20 cellular contexts compared by ENCODE assay signal in genomic region chr3:165532851-165533250, GRCh38.
DNase-seq lines count a peak whose midpoint lies in the region; ATAC-seq and TF ChIP-seq lines count a peak whose summit lies in the region.
"Had no signal": no experiment of that assay in that cellular context is flagged by ENCODE, and none has a peak within 500 bp of the region (broad histone marks: within the 10 kb centered on the region; RNA-seq: fewer than 3 reads in every experiment).

No MANE protein-coding gene starts in this region.

- H3K27me3 Mint-ChIP-seq in GM23338 (ENCODE audit: insufficient read depth, low read depth, poor library complexity) (no peaks in the 10 kb centered on the region), neural progenitor cell (ENCODE audit: insufficient read depth, low read depth) (no peaks in the 10 kb centered on the region)

- H3K27me3 ChIP-seq in GM23338 (ENCODE audit: insufficient read depth) (no peaks in the 10 kb centered on the region), neural progenitor cell (no peaks in the 10 kb centered on the region)
- no peaks in the 10 kb centered on the region for H3K27me3 ChIP-seq in effector memory CD4-positive, alpha-beta T cell (replicated peaks; ENCODE audit: control insufficient read depth, insufficient read depth, low read length, poor library complexity, severe bottlenecking)
- H3K27me3 ChIP-seq: BLaER1 treated with 17β-estradiol and CSF1 and Interleukin-3, amounts not matched to agents 10 nM and 100 nM had no signal

- TF ChIP-seq CTCF in GM23338 (conservative IDR thresholded peaks at IDR 0.05; ENCODE audit: low read depth in 2 of 2) (no peak), epithelial cell of esophagus (IDR thresholded peaks at IDR 0.05; ENCODE audit: insufficient read depth, low read depth, low read length, missing control alignments) (no peak), neural progenitor cell (IDR thresholded peaks at IDR 0.05) (no peak)

- H3K36me3 ChIP-seq in GM23338 (ENCODE audit: insufficient read depth) = no peaks in the 10 kb centered on the region
- no peaks in the 10 kb centered on the region for H3K36me3 ChIP-seq in neural progenitor cell
- no peaks in the 10 kb centered on the region for H3K36me3 ChIP-seq in effector memory CD4-positive, alpha-beta T cell (ENCODE audit: control insufficient read depth, insufficient read depth, low read length)
- H3K36me3 ChIP-seq: BLaER1 treated with 17β-estradiol and CSF1 and Interleukin-3, amounts not matched to agents 10 nM and 100 nM had no signal

- H3K27ac Mint-ChIP-seq in GM23338 (no peak overlapping the region), neural progenitor cell (no peak overlapping the region)
- H3K27ac Mint-ChIP-seq: CD8-positive, alpha-beta T cell; HFFc6 had no signal

- H3K9me3 Mint-ChIP-seq in GM23338 (peaks cover 3% of the 10 kb centered on the region; the same call in 1 of the 3 replicates), neural progenitor cell (peaks cover 4% of the 10 kb centered on the region)

- H3K4me2 ChIP-seq in GM23338 (no peak overlapping the region), neural progenitor cell (no peak overlapping the region)
- H3K4me2 ChIP-seq: A549; BLaER1 treated with 17β-estradiol and CSF1 and Interleukin-3, amounts not matched to agents 10 nM and 100 nM had no signal

- no peak overlapping the region for H3K9ac ChIP-seq in neural progenitor cell
- H3K9ac ChIP-seq: BLaER1 treated with 17β-estradiol and CSF1 and Interleukin-3, amounts not matched to agents 10 nM and 100 nM had no signal

- H4K20me1 ChIP-seq in GM23338 (replicated peaks; ENCODE audit: insufficient read depth) = no peaks in the 10 kb centered on the region
- H4K20me1 ChIP-seq in neural progenitor cell (ENCODE audit: low read depth) = no peaks in the 10 kb centered on the region
- H4K20me1 ChIP-seq: BLaER1 treated with 17β-estradiol and CSF1 and Interleukin-3, amounts not matched to agents 10 nM and 100 nM had no signal

- no peaks in the 10 kb centered on the region for H3K9me2 ChIP-seq in GM23338 (ENCODE audit: insufficient read depth)

- ATAC-seq in GM23338 = no peak
- ATAC-seq: A549; CD8-positive, alpha-beta T cell; K562; Right ventricle myocardium inferior had no signal

- H3K4me3 ChIP-seq in GM23338 = no peak overlapping the region
- H3K4me3 ChIP-seq in epithelial cell of esophagus (ENCODE audit: low read length) = no peak overlapping the region
- no peak overlapping the region for H3K4me3 ChIP-seq in neural progenitor cell
- H3K4me3 ChIP-seq in effector memory CD4-positive, alpha-beta T cell (ENCODE audit: insufficient read depth, low read depth, low read length, poor library complexity, severe bottlenecking) = no peak overlapping the region
- H3K4me3 ChIP-seq: A549; BLaER1 treated with 17β-estradiol and CSF1 and Interleukin-3, amounts not matched to agents 10 nM and 100 nM; K562 had no signal

- no peaks in the 10 kb centered on the region for H3F3A ChIP-seq in GM23338 (replicated peaks; ENCODE audit: low read depth)
- H3F3A ChIP-seq in neural progenitor cell (ENCODE audit: low read depth) = no peaks in the 10 kb centered on the region

- H3K79me2 ChIP-seq in GM23338 (replicated peaks; ENCODE audit: insufficient read depth) = no peaks in the 10 kb centered on the region
- no peaks in the 10 kb centered on the region for H3K79me2 ChIP-seq in neural progenitor cell (ENCODE audit: low read depth)

- peaks cover 4% of the 10 kb centered on the region; the same call in 2 of the 3 replicates for H3K4me1 Mint-ChIP-seq in GM23338
- H3K4me1 Mint-ChIP-seq in neural progenitor cell = peaks cover 6% of the 10 kb centered on the region

- H3K9me3 ChIP-seq in neural progenitor cell (ENCODE audit: low read depth) = no peaks in the 10 kb centered on the region
- H3K9me3 ChIP-seq in effector memory CD4-positive, alpha-beta T cell (ENCODE audit: control insufficient read depth, low read length) = no peaks in the 10 kb centered on the region
- H3K9me3 ChIP-seq: A549; BLaER1 treated with 17β-estradiol and CSF1 and Interleukin-3, amounts not matched to agents 10 nM and 100 nM had no signal

- no peaks in the 10 kb centered on the region for H3K4me1 ChIP-seq in GM23338 (ENCODE audit: insufficient read depth)
- H3K4me1 ChIP-seq in neural progenitor cell = no peaks in the 10 kb centered on the region
- no peaks in the 10 kb centered on the region for H3K4me1 ChIP-seq in effector memory CD4-positive, alpha-beta T cell (ENCODE audit: control insufficient read depth, insufficient read depth, low read length, poor library complexity, severe bottlenecking)
- H3K4me1 ChIP-seq: A549; BLaER1 treated with 17β-estradiol and CSF1 and Interleukin-3, amounts not matched to agents 10 nM and 100 nM had no signal

- H2AFZ ChIP-seq in GM23338 (no peak overlapping the region), neural progenitor cell (replicated peaks) (no peak overlapping the region)

- H3K36me3 Mint-ChIP-seq in GM23338 (ENCODE audit: low read depth) (no peaks in the 10 kb centered on the region; the same call in 2 of the 3 replicates), neural progenitor cell (no peaks in the 10 kb centered on the region)
- H3K36me3 Mint-ChIP-seq: CD8-positive, alpha-beta T cell had no signal

- H3K4me3 Mint-ChIP-seq in GM23338 (no peak overlapping the region), neural progenitor cell (no peak overlapping the region)
- H3K4me3 Mint-ChIP-seq: CD8-positive, alpha-beta T cell; HFFc6 had no signal

- DNase-seq in Ammon's horn (ENCODE audit: low spot score) = peak; percentile 59
- DNase-seq in GM23338 (ENCODE audit: low spot score) = peak; percentile 4
- peak; percentile 76 for DNase-seq in NCI-H748 (lab: John Stamatoyannopoulos, UW; ENCODE audit: unreplicated experiment)
- DNase-seq in epithelial cell of esophagus (ENCODE audit: low read depth) = peak; percentile 34
- DNase-seq in occipital lobe (lab: John Stamatoyannopoulos, UW) = no peak
- DNase-seq in neural progenitor cell (ENCODE audit: low spot score) = no peak
- no peak for DNase-seq in effector memory CD4-positive, alpha-beta T cell
- DNase-seq: CD8-positive, alpha-beta T cell; DMS79 treated with DMSO at 0.1 percent for 48 hours; H7; HFFc6; NCI-H1436; NCI-H1930; NCI-H2171 treated with DMSO at 0.1 percent for 48 hours; NCI-H526; NK-92 treated with Interleukin-12 subunit alpha and Interleukin-12 subunit beta, amount 100 ng/mL, for 24 hours had no signal

- no peak overlapping the region for H3K27ac ChIP-seq in GM23338 (ENCODE audit: low read depth)
- H3K27ac ChIP-seq in neural progenitor cell = no peak overlapping the region
- H3K27ac ChIP-seq in effector memory CD4-positive, alpha-beta T cell (ENCODE audit: insufficient read depth, low read length, poor library complexity, severe bottlenecking) = no peak overlapping the region
- H3K27ac ChIP-seq: A549; BLaER1 treated with 17β-estradiol and CSF1 and Interleukin-3, amounts not matched to agents 10 nM and 100 nM had no signal

TF ChIP-seq in GM23338, 12 proteins besides CTCF, POLR2A, EP300 and RAD21:
- TF ChIP-seq, protein P1, sequence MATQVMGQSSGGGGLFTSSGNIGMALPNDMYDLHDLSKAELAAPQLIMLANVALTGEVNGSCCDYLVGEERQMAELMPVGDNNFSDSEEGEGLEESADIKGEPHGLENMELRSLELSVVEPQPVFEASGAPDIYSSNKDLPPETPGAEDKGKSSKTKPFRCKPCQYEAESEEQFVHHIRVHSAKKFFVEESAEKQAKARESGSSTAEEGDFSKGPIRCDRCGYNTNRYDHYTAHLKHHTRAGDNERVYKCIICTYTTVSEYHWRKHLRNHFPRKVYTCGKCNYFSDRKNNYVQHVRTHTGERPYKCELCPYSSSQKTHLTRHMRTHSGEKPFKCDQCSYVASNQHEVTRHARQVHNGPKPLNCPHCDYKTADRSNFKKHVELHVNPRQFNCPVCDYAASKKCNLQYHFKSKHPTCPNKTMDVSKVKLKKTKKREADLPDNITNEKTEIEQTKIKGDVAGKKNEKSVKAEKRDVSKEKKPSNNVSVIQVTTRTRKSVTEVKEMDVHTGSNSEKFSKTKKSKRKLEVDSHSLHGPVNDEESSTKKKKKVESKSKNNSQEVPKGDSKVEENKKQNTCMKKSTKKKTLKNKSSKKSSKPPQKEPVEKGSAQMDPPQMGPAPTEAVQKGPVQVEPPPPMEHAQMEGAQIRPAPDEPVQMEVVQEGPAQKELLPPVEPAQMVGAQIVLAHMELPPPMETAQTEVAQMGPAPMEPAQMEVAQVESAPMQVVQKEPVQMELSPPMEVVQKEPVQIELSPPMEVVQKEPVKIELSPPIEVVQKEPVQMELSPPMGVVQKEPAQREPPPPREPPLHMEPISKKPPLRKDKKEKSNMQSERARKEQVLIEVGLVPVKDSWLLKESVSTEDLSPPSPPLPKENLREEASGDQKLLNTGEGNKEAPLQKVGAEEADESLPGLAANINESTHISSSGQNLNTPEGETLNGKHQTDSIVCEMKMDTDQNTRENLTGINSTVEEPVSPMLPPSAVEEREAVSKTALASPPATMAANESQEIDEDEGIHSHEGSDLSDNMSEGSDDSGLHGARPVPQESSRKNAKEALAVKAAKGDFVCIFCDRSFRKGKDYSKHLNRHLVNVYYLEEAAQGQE (IDR thresholded peaks at IDR 0.05; ENCODE audit: unreplicated experiment) = no peak
- TF ChIP-seq NANOG (IDR thresholded peaks at IDR 0.05; ENCODE audit: borderline replicate concordance) = no peak

Comparison
In these comparisons a context has a peak if more than half of its experiments do, and no peak if none do; other contexts are left out.
1. DNase-seq: peak in Ammon's horn (single experiment), GM23338 (single experiment), NCI-H748 (single experiment) and epithelial cell of esophagus (single experiment); none in occipital lobe (single experiment), neural progenitor cell (single experiment) and effector memory CD4-positive, alpha-beta T cell (0 of 3).